In genomic region chr6:105111871-105112270, GRCh38 we compare ENCODE assay signal across 24 cellular contexts.
A peak's percentile ranks its signal among the peaks of the same experiment; 100 is the strongest.
DNase-seq lines count a peak whose midpoint lies in the region; ATAC-seq and TF ChIP-seq lines count a peak whose summit lies in the region.
"Had no signal": no experiment of that assay in that cellular context is flagged by ENCODE, and none has a peak within 500 bp of the region (broad histone marks: within the 10 kb centered on the region; RNA-seq: fewer than 3 reads in every experiment).

No MANE protein-coding gene starts in this region.

- in situ Hi-C loops in gastrocnemius medialis (cut with MboI; ENCODE audit: low sequenced_read_pairs in 4 of 4): no loop called here

- RAD21 ChIA-PET in HCT116 (lab: Charles Lee; ENCODE audit: low non-redundant PET in 1 of 2, low total read pairs in 2 of 2, uncharacterized antibody in 2 of 2, unreplicated experiment in 2 of 2): no interaction called here

- TF ChIP-seq CTCF in GM23338 (conservative IDR thresholded peaks at IDR 0.05; ENCODE audit: low read depth in 2 of 2): no peak
- peak in 1 of 3 experiments; percentile 19; a peak in 1 of 6 replicates for TF ChIP-seq CTCF in HCT116 (IDR thresholded peaks at IDR 0.05 in 2 of 3, conservative IDR thresholded peaks at IDR 0.05 in 1 of 3; ENCODE audit: borderline replicate concordance in 1 of 3, insufficient read depth in 1 of 3, low read depth in 2 of 3, low read length in 2 of 3)
- peak; percentile 29 for TF ChIP-seq CTCF in endodermal cell (conservative IDR thresholded peaks at IDR 0.05)
- no peak for TF ChIP-seq CTCF in gastrocnemius medialis (IDR thresholded peaks at IDR 0.05 in 4 of 5, conservative IDR thresholded peaks at IDR 0.05 in 1 of 5)

- DNase-seq in GM23338 (ENCODE audit: low spot score) (peak; percentile 14), HCT116 (ENCODE audit: low read depth, low spot score) (no peak), endodermal cell (no peak), gastrocnemius medialis (no peak), RPMI8226 (no peak), medulla oblongata (ENCODE audit: extremely low spot score) (no peak)
- DNase-seq: 8988T; ACHN; BE2C; C1 segment of cervical spinal cord; CD4-positive, alpha-beta memory T cell; CD4-positive, CD25-positive, alpha-beta regulatory T cell; CD8-positive, alpha-beta memory T cell; COR-L47; DMS 273 treated with DMSO at 0.1 percent for 48 hours; DMS153; DMS79; DND-41; EL; GDM1 had no signal

- H3K9me3 ChIP-seq in HCT116 (ENCODE audit: control insufficient read depth in 1 of 2, insufficient read depth in 1 of 2, low read depth in 1 of 2, low read length in 2 of 2) (no peaks in the 10 kb centered on the region), endodermal cell (ENCODE audit: control insufficient read depth, low read length) (no peaks in the 10 kb centered on the region), gastrocnemius medialis (no peaks in the 10 kb centered on the region)
- H3K9me3 ChIP-seq: BE2C, BLaER1 had no signal

- no peaks in the 10 kb centered on the region for H3K36me3 ChIP-seq in GM23338 (ENCODE audit: insufficient read depth)
- H3K36me3 ChIP-seq in HCT116 (ENCODE audit: control insufficient read depth in 1 of 2, insufficient read depth in 2 of 2, low read length in 2 of 2): no peaks in the 10 kb centered on the region
- no peaks in the 10 kb centered on the region for H3K36me3 ChIP-seq in endodermal cell (ENCODE audit: control insufficient read depth, insufficient read depth, low read length)
- H3K36me3 ChIP-seq in gastrocnemius medialis: peaks cover 0 to 49% of the 10 kb centered on the region in 2 donors

- H3K9me3 Mint-ChIP-seq in GM23338 (no peaks in the 10 kb centered on the region), endodermal cell (no peaks in the 10 kb centered on the region)
- H3K9me3 Mint-ChIP-seq: CD4-positive, alpha-beta memory T cell; CD8-positive, alpha-beta memory T cell had no signal

- no peaks in the 10 kb centered on the region for H3K4me1 ChIP-seq in GM23338 (ENCODE audit: insufficient read depth)
- no peaks in the 10 kb centered on the region for H3K4me1 ChIP-seq in HCT116 (ENCODE audit: control insufficient read depth in 1 of 2, insufficient read depth in 2 of 2, low read length in 2 of 2)
- no peaks in the 10 kb centered on the region for H3K4me1 ChIP-seq in endodermal cell (ENCODE audit: control insufficient read depth, insufficient read depth, low read length)
- H3K4me1 ChIP-seq in gastrocnemius medialis: peaks cover 18 to 31% of the 10 kb centered on the region in 2 donors
- H3K4me1 ChIP-seq: BLaER1 had no signal

- H3K4me3 ChIP-seq in GM23338 (no peak overlapping the region), HCT116 (replicated peaks in 1 of 2; ENCODE audit: low read depth in 1 of 2, low read length in 2 of 2) (no peak overlapping the region), endodermal cell (ENCODE audit: low read length) (no peak overlapping the region), gastrocnemius medialis (no peak overlapping the region)
- H3K4me3 ChIP-seq: BLaER1, GM12878 had no signal

- H3K27ac ChIP-seq in GM23338 (ENCODE audit: low read depth): no peak overlapping the region
- H3K27ac ChIP-seq in HCT116 (ENCODE audit: low read depth, low read length): no peak overlapping the region
- no peak overlapping the region for H3K27ac ChIP-seq in endodermal cell (ENCODE audit: low read depth, low read length)
- H3K27ac ChIP-seq in gastrocnemius medialis: peak overlapping the region in 3 of 4 donors; percentile 74 to 76 (median 75)
- H3K27ac ChIP-seq: BLaER1 had no signal

- no peaks in the 10 kb centered on the region for H3F3A ChIP-seq in GM23338 (replicated peaks; ENCODE audit: low read depth)

- H3K4me2 ChIP-seq in GM23338 (no peak overlapping the region), HCT116 (ENCODE audit: low read length) (no peak overlapping the region)
- H3K4me2 ChIP-seq: BLaER1 had no signal

- no TSS peak for BruUV-seq in HCT116 (replicated peaks; lab: Mats Ljungman, UMichigan)

- ATAC-seq in GM23338 (peak; percentile 62), HCT116 (peak; percentile 49; the same call in 1 of the 2 replicates), gastrocnemius medialis (no peak), HG03175 (IDR thresholded peaks at IDR 0.05; ENCODE audit: unreplicated experiment) (no peak)

- 90% methylated on average over 2 of the region's 2 CpGs; no CpG with 5 or more reads in 1 of the 2 experiments for WGBS in endodermal cell (ENCODE audit: insufficient coverage in 1 of 2, insufficient read length in 1 of 2), 2 experiments

- no peak overlapping the region for H3K27ac Mint-ChIP-seq in GM23338
- H3K27ac Mint-ChIP-seq in endodermal cell: no peak overlapping the region
- H3K27ac Mint-ChIP-seq: CD14-positive monocyte; CD4-positive, alpha-beta memory T cell; CD4-positive, CD25-positive, alpha-beta regulatory T cell; CD8-positive, alpha-beta memory T cell had no signal

- intact Hi-C loops in HCT116 (cut with micrococcal nuclease) (no loop called here), gastrocnemius medialis (cut with DNase I; ENCODE audit: low total_unique reads) (no loop called here)

- H2AFZ ChIP-seq in GM23338 (no peak overlapping the region), HCT116 (ENCODE audit: low read depth, low read length, poor library complexity, severe bottlenecking) (no peak overlapping the region)

- H3K4me1 Mint-ChIP-seq in GM23338: peaks cover 7% of the 10 kb centered on the region
- H3K4me1 Mint-ChIP-seq in endodermal cell: peaks cover 7% of the 10 kb centered on the region
- H3K4me1 Mint-ChIP-seq: CD14-positive monocyte; CD4-positive, alpha-beta memory T cell; CD4-positive, CD25-positive, alpha-beta regulatory T cell; CD8-positive, alpha-beta memory T cell had no signal

- H3K36me3 Mint-ChIP-seq in GM23338 (ENCODE audit: low read depth): no peaks in the 10 kb centered on the region
- no peaks in the 10 kb centered on the region for H3K36me3 Mint-ChIP-seq in endodermal cell (ENCODE audit: low read depth)
- H3K36me3 Mint-ChIP-seq: CD14-positive monocyte; CD4-positive, alpha-beta memory T cell; CD4-positive, CD25-positive, alpha-beta regulatory T cell; CD8-positive, alpha-beta memory T cell had no signal

- TF ChIP-seq RAD21 in HCT116 (IDR thresholded peaks at IDR 0.05; ENCODE audit: low read depth): no peak

- no peak overlapping the region for H3K4me3 Mint-ChIP-seq in GM23338
- no peak overlapping the region for H3K4me3 Mint-ChIP-seq in endodermal cell
- H3K4me3 Mint-ChIP-seq: CD14-positive monocyte; CD4-positive, alpha-beta memory T cell; CD4-positive, CD25-positive, alpha-beta regulatory T cell; CD8-positive, alpha-beta memory T cell had no signal

- TF ChIP-seq POLR2A in HCT116 (IDR thresholded peaks at IDR 0.05; ENCODE audit: borderline replicate concordance, extremely low read depth, insufficient read depth, insufficient read length) (no peak), gastrocnemius medialis (IDR thresholded peaks at IDR 0.05) (no peak)

- peaks cover 3% of the 10 kb centered on the region for H3K27me3 Mint-ChIP-seq in GM23338 (ENCODE audit: insufficient read depth, low read depth, poor library complexity)
- H3K27me3 Mint-ChIP-seq in endodermal cell (ENCODE audit: insufficient read depth): no peaks in the 10 kb centered on the region

- H3K27me3 ChIP-seq in GM23338 (ENCODE audit: insufficient read depth) (no peaks in the 10 kb centered on the region), HCT116 (ENCODE audit: insufficient read depth, low read length) (no peaks in the 10 kb centered on the region), endodermal cell (ENCODE audit: control insufficient read depth, insufficient read depth, low read length, poor library complexity, severe bottlenecking) (no peaks in the 10 kb centered on the region), gastrocnemius medialis (no peaks in the 10 kb centered on the region)
- H3K27me3 ChIP-seq: BE2C, BLaER1 had no signal

- H3K9ac ChIP-seq in HCT116 (ENCODE audit: low read length) (no peak overlapping the region), endodermal cell (ENCODE audit: extremely low read depth, low read length, poor library complexity, severe bottlenecking) (no peak overlapping the region)
- H3K9ac ChIP-seq: BLaER1 had no signal

- no peaks in the 10 kb centered on the region for H3K79me2 ChIP-seq in GM23338 (replicated peaks; ENCODE audit: insufficient read depth)
- no peaks in the 10 kb centered on the region for H3K79me2 ChIP-seq in HCT116 (ENCODE audit: insufficient read depth, low read length)

- no peaks in the 10 kb centered on the region for H4K20me1 ChIP-seq in GM23338 (replicated peaks; ENCODE audit: insufficient read depth)
- no peaks in the 10 kb centered on the region for H4K20me1 ChIP-seq in HCT116 (ENCODE audit: insufficient read depth)
- H4K20me1 ChIP-seq: BLaER1 had no signal

- CTCF ChIA-PET in HCT116 (lab: Charles Lee): no interaction called here

- no peaks in the 10 kb centered on the region for H3K9me2 ChIP-seq in GM23338 (ENCODE audit: insufficient read depth)
- H3K9me2 ChIP-seq in HCT116 (ENCODE audit: insufficient read depth): no peaks in the 10 kb centered on the region

- POLR2A ChIA-PET in HCT116 (lab: Charles Lee): interaction anchor here (0.7 kb wide), 1 partner anchor 154 kb away, joined by 3 read pairs; no protein-coding TSS in a partner anchor

TF ChIP-seq in GM23338, 12 proteins besides CTCF, POLR2A, EP300 and RAD21 (continues in another document):
- no peak for TF ChIP-seq STAT1 (IDR thresholded peaks at IDR 0.05; ENCODE audit: unreplicated experiment)
- no peak for TF ChIP-seq POLR2AphosphoS5 (IDR thresholded peaks at IDR 0.05; ENCODE audit: low read depth)

TF ChIP-seq in HCT116, 20 proteins besides CTCF, POLR2A, EP300 and RAD21 (continues in another document):
- no peak for TF ChIP-seq REST (IDR thresholded peaks at IDR 0.05; ENCODE audit: low read depth)

Comparison
In these comparisons a context has a peak if more than half of its experiments do, and no peak if none do; other contexts are left out.
1. ATAC-seq: peak in GM23338 (single experiment) and HCT116 (single experiment); none in gastrocnemius medialis (0 of 2) and HG03175 (single experiment).
2. H3K27ac ChIP-seq: peak in gastrocnemius medialis (3 of 4); none in GM23338 (single experiment), HCT116 (single experiment) and endodermal cell (single experiment).